In the genomic region with DNA sequence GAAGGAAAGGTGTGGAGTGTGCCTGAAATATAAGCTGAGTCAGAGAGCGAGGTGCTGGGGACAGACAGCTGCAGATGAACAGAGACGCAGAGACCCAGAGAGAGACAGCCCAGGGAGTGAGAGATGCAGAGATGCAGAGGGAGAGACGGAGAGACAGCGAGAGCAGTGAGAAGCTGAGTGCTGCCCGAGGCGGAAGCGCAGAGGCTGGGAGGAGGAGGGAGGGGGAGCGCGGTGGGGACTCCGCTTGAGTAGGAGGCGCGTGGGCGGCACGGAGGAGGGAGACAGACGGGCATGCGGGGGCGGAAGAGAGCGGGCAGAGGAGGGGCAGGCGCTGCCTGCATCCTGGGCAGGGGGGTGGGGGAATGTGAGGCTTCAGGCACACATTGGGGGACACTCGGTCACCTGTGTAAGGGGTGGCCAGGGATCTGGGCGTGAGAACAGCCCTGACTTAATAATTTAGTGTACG, we compare ENCODE assay signal across 8 cellular contexts. TPM values are rescaled to one million over a fixed set of nuclear protein-coding genes. Genes with fewer than 3 reads are reported as not detected.
DNase-seq lines count a peak whose midpoint lies in the region; ATAC-seq and TF ChIP-seq lines count a peak whose summit lies in the region.

No MANE protein-coding gene starts in this region.

- 7% methylated on average over 10 of the region's 22 CpGs for WGBS in hepatocyte (ENCODE audit: low lambda C conversion rate, missing lambda C conversion rate)

- H3K27ac Mint-ChIP-seq in activated T-cell treated with anti-CD3 and anti-CD28 coated beads, Interleukin-2, amount 50 U/mL, for 72 hours, result no peak overlapping the region

- H3K4me3 ChIP-seq in hepatocyte (no peak overlapping the region), SJCRH30 (no peak overlapping the region)

- H3K36me3 ChIP-seq in hepatocyte (replicated peaks; ENCODE audit: insufficient read depth, low read depth) (no peaks in the 10 kb centered on the region), SJCRH30 (no peaks in the 10 kb centered on the region)

- peak in 1 of 2 donors; percentile 12 for ATAC-seq in activated T-cell treated with anti-CD3 and anti-CD28 coated beads, Interleukin-2, amount 50 U/mL, for 72 hours (replicated peaks in 1 of 2)
- no peak for ATAC-seq in GM18867 (IDR thresholded peaks at IDR 0.05; ENCODE audit: unreplicated experiment)

- H3K9me3 Mint-ChIP-seq in activated T-cell treated with anti-CD3 and anti-CD28 coated beads, Interleukin-2, amount 50 U/mL, for 72 hours, result peaks cover 0 to 2% of the 10 kb centered on the region in 2 donors

- no peaks in the 10 kb centered on the region for H4K20me1 ChIP-seq in hepatocyte (ENCODE audit: insufficient read depth, poor library complexity, severe bottlenecking)

- H3K27ac ChIP-seq in hepatocyte, result no peak overlapping the region
- H3K27ac ChIP-seq in SJCRH30, result no peak overlapping the region

- H3K9me3 ChIP-seq in hepatocyte (ENCODE audit: low read depth) (no peaks in the 10 kb centered on the region), SJCRH30 (replicated peaks) (no peaks in the 10 kb centered on the region)

- H3K4me2 ChIP-seq in hepatocyte, result peak overlapping the region; percentile 62

- H3K27me3 ChIP-seq in hepatocyte (peaks cover 88% of the 10 kb centered on the region), SJCRH30 (peaks cover 13% of the 10 kb centered on the region; the same call in 1 of the 2 replicates)

- H3K27me3 Mint-ChIP-seq in activated T-cell treated with anti-CD3 and anti-CD28 coated beads, Interleukin-2, amount 50 U/mL, for 72 hours (ENCODE audit: low read depth), result peaks cover 85% of the 10 kb centered on the region

- no peak for TF ChIP-seq CTCF in hepatocyte (IDR thresholded peaks at IDR 0.05; ENCODE audit: poor library complexity)

- peaks cover 2% of the 10 kb centered on the region in 2 donors for H3K36me3 Mint-ChIP-seq in activated T-cell treated with anti-CD3 and anti-CD28 coated beads, Interleukin-2, amount 50 U/mL, for 72 hours (ENCODE audit: insufficient read depth in 2 of 2)

- H3K4me1 ChIP-seq in hepatocyte (ENCODE audit: insufficient read depth) (peaks cover 11% of the 10 kb centered on the region), SJCRH30 (no peaks in the 10 kb centered on the region)

- DNase-seq in H4 (ENCODE audit: low spot score), result peak; percentile 67
- DNase-seq in NCI-H748 (lab: John Stamatoyannopoulos, UW; ENCODE audit: unreplicated experiment), result peak; percentile 83
- peak; percentile 46 to 54 for DNase-seq in activated T-cell treated with anti-CD3 and anti-CD28 coated beads, Interleukin-2, amount 50 U/mL, for 72 hours
- peak; percentile 70 for DNase-seq in hepatocyte (ENCODE audit: low spot score)
- DNase-seq in stimulated activated CD4-positive, alpha-beta T cell treated with anti-CD3 and anti-CD28 coated beads, TNF-alpha, amount 100 ng/mL, for 4 hours (ENCODE audit: low read depth in 3 of 3), result peak in 2 of 3 experiments; percentile 79 to 86
- DNase-seq in COLO829 (ENCODE audit: low spot score), result no peak
- no peak for DNase-seq in SJCRH30

- peak overlapping the region; percentile 71 to 76 for H3K4me3 Mint-ChIP-seq in activated T-cell treated with anti-CD3 and anti-CD28 coated beads, Interleukin-2, amount 50 U/mL, for 72 hours

- peaks cover 47% of the 10 kb centered on the region for H3K4me1 Mint-ChIP-seq in activated T-cell treated with anti-CD3 and anti-CD28 coated beads, Interleukin-2, amount 50 U/mL, for 72 hours (ENCODE audit: low read depth)

- H3K9me2 ChIP-seq in hepatocyte (replicated peaks; ENCODE audit: insufficient read depth), result no peaks in the 10 kb centered on the region

- H3K79me2 ChIP-seq in hepatocyte, result no peaks in the 10 kb centered on the region

- no peak overlapping the region for H2AFZ ChIP-seq in hepatocyte

RNA-seq across cellular contexts. Expression of gene SLC8A2, which starts 25.7 kb away (rescaled TPM):
- 0.19 TPM in 1 of 2 replicates, not detected in the other for total RNA-seq in H4 (2014; rRNA removed; shearing (Covaris generic))
- total RNA-seq in activated T-cell treated with anti-CD3 and anti-CD28 coated beads, Interleukin-2, amount 50 U/mL, for 72 hours, result under 1 TPM; 0.17 to 0.97 TPM
- 1.1 and 1.2 TPM in 2 replicates for total RNA-seq in hepatocyte
- 0.24 and 0.40 TPM in 2 replicates for polyA plus RNA-seq in hepatocyte
- 0.10 TPM in 1 of 2 replicates, not detected in the other for total RNA-seq in SJCRH30 (2014; rRNA removed; shearing (Covaris generic))

RNA-seq across cellular contexts. Expression of gene MEIS3, which starts 26.6 kb away (rescaled TPM):
- 45.8 and 52.2 TPM in 2 replicates for total RNA-seq in H4 (2014; rRNA removed; shearing (Covaris generic))
- under 1 TPM; 0.23 to 0.26 TPM for total RNA-seq in activated T-cell treated with anti-CD3 and anti-CD28 coated beads, Interleukin-2, amount 50 U/mL, for 72 hours
- 18.4 and 21.2 TPM in 2 replicates for total RNA-seq in hepatocyte
- 40.6 and 47.0 TPM in 2 replicates for polyA plus RNA-seq in hepatocyte
- 15.9 and 16.2 TPM in 2 replicates for total RNA-seq in SJCRH30 (2014; rRNA removed; shearing (Covaris generic))

RNA-seq across cellular contexts. Expression of gene KPTN, which starts 38.0 kb away (rescaled TPM):
- 9.2 and 10.6 TPM in 2 replicates for total RNA-seq in H4 (2014; rRNA removed; shearing (Covaris generic))
- total RNA-seq in activated T-cell treated with anti-CD3 and anti-CD28 coated beads, Interleukin-2, amount 50 U/mL, for 72 hours, result 10 to 100 TPM in 1 of 2 donors, 1 to 10 TPM in 1; 7.2 to 10.5 TPM
- total RNA-seq in hepatocyte, result 8.3 and 10.1 TPM in 2 replicates
- 22.6 and 25.4 TPM in 2 replicates for polyA plus RNA-seq in hepatocyte
- total RNA-seq in SJCRH30 (2014; rRNA removed; shearing (Covaris generic)), result 4.5 and 5.0 TPM in 2 replicates

Comparison
In these comparisons a context has a peak if more than half of its experiments do, and no peak if none do; other contexts are left out.
1. DNase-seq: peak in H4 (single experiment), NCI-H748 (single experiment), activated T-cell treated with anti-CD3 and anti-CD28 coated beads, Interleukin-2, amount 50 U/mL, for 72 hours (2 of 2), hepatocyte (single experiment) and stimulated activated CD4-positive, alpha-beta T cell treated with anti-CD3 and anti-CD28 coated beads, TNF-alpha, amount 100 ng/mL, for 4 hours (2 of 3); none in COLO829 (single experiment) and SJCRH30 (0 of 2).
2. RNA of gene MEIS3, which starts 26.6 kb away (total RNA-seq): 45.8 to 52.2 TPM in H4, 18.4 to 21.2 TPM in hepatocyte and 15.9 to 16.2 TPM in SJCRH30; 0.23 to 0.26 TPM in activated T-cell treated with anti-CD3 and anti-CD28 coated beads, Interleukin-2, amount 50 U/mL, for 72 hours; every median in the first group is over 10 times any median in the second.